ENCODE assay signal across 38 cellular contexts in the genomic region with DNA sequence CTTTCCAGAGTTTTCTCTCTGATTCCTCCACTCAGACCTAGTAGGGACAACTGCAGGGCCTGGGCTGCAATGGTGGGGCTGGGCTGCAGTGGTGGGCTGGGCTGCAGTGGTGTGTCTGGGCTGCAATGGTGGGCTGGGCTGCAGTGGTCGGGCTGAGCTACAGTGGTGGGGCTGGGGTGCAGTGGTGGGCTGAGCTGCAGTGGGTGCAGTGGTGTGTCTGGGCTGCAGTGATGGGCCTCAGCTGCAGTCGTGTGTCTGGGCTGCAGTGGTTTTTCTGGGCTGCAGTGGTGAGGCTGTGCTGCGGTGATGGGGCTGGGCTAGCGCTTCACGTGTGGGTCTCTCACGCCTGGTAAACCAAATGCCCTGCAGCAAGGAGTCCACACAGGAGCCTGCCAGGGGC. TPM values are rescaled to one million over a fixed set of nuclear protein-coding genes. Genes with fewer than 3 reads are reported as not detected.
"Had no signal": no experiment of that assay in that cellular context is flagged by ENCODE, and none has a peak within 500 bp of the region (broad histone marks: within the 10 kb centered on the region; RNA-seq: fewer than 3 reads in every experiment).

No MANE protein-coding gene starts in this region.

- H3K36me3 ChIP-seq: MG63, SJSA1, WERI-Rb-1 had no signal

- H3K4me1 ChIP-seq: SJSA1 had no signal

- H2AFZ ChIP-seq: PC-9 had no signal

- H3K27ac ChIP-seq: PC-9, SJSA1, WERI-Rb-1 had no signal

- ATAC-seq: activated CD8-positive, alpha-beta memory T cell treated with anti-CD3 and anti-CD28 coated beads, Interleukin-2, amount 10 ng/mL, durations not matched to agents 7 days and 5 days; activated naive CD8-positive, alpha-beta T cell treated with anti-CD3 and anti-CD28 coated beads, Interleukin-2, amount 50 U/mL, for 24 hours had no signal

- FAIRE-seq: bronchial epithelial cell, RCC 7860 had no signal

- H3K27ac Mint-ChIP-seq: activated CD4-positive, alpha-beta memory T cell treated with anti-CD3 and anti-CD28 coated beads, Interleukin-2, amount 10 ng/mL, durations not matched to agents 7 days and 5 days; activated CD8-positive, alpha-beta memory T cell treated with anti-CD3 and anti-CD28 coated beads, Interleukin-2, amount 10 ng/mL, durations not matched to agents 7 days and 5 days; activated naive CD4-positive, alpha-beta T cell treated with anti-CD3 and anti-CD28 coated beads, Interleukin-2, amount 10 ng/mL, durations not matched to agents 7 days and 5 days; activated naive CD8-positive, alpha-beta T cell; activated naive CD8-positive, alpha-beta T cell treated with anti-CD3 and anti-CD28 coated beads, Interleukin-2, amount 50 U/mL, for 24 hours; brain had no signal

- H3K36me3 Mint-ChIP-seq: activated CD8-positive, alpha-beta memory T cell treated with anti-CD3 and anti-CD28 coated beads, Interleukin-2, amount 10 ng/mL, durations not matched to agents 7 days and 5 days; activated naive CD4-positive, alpha-beta T cell treated with anti-CD3 and anti-CD28 coated beads, Interleukin-2, amount 10 ng/mL, durations not matched to agents 7 days and 5 days; activated naive CD8-positive, alpha-beta T cell; brain had no signal

- H3K9me3 ChIP-seq: MG63, SJSA1 had no signal

- H3K4me3 ChIP-seq: MG63, PC-9, SJSA1 had no signal

- H3K4me2 ChIP-seq: PC-9 had no signal

- H3K4me3 Mint-ChIP-seq: activated CD4-positive, alpha-beta memory T cell treated with anti-CD3 and anti-CD28 coated beads, Interleukin-2, amount 10 ng/mL, durations not matched to agents 7 days and 5 days; activated CD8-positive, alpha-beta memory T cell treated with anti-CD3 and anti-CD28 coated beads, Interleukin-2, amount 10 ng/mL, durations not matched to agents 7 days and 5 days; activated naive CD4-positive, alpha-beta T cell treated with anti-CD3 and anti-CD28 coated beads, Interleukin-2, amount 10 ng/mL, durations not matched to agents 7 days and 5 days; activated naive CD8-positive, alpha-beta T cell; activated naive CD8-positive, alpha-beta T cell treated with anti-CD3 and anti-CD28 coated beads, Interleukin-2, amount 50 U/mL, for 24 hours; brain had no signal

- H3K4me1 Mint-ChIP-seq: activated CD4-positive, alpha-beta memory T cell treated with anti-CD3 and anti-CD28 coated beads, Interleukin-2, amount 10 ng/mL, durations not matched to agents 7 days and 5 days; activated CD8-positive, alpha-beta memory T cell treated with anti-CD3 and anti-CD28 coated beads, Interleukin-2, amount 10 ng/mL, durations not matched to agents 7 days and 5 days; activated naive CD8-positive, alpha-beta T cell treated with anti-CD3 and anti-CD28 coated beads, Interleukin-2, amount 50 U/mL, for 24 hours; brain had no signal

- H3K9me3 Mint-ChIP-seq: activated CD4-positive, alpha-beta memory T cell treated with anti-CD3 and anti-CD28 coated beads, Interleukin-2, amount 10 ng/mL, durations not matched to agents 7 days and 5 days; activated naive CD4-positive, alpha-beta T cell treated with anti-CD3 and anti-CD28 coated beads, Interleukin-2, amount 10 ng/mL, durations not matched to agents 7 days and 5 days; activated naive CD8-positive, alpha-beta T cell treated with anti-CD3 and anti-CD28 coated beads, Interleukin-2, amount 50 U/mL, for 24 hours; brain had no signal

- DNase-seq: activated CD4-positive, alpha-beta memory T cell treated with anti-CD3 and anti-CD28 coated beads, Interleukin-2, amount 10 ng/mL, durations not matched to agents 7 days and 5 days; activated CD4-positive, alpha-beta T cell treated with anti-CD3 and anti-CD28 coated beads for 1 hour; activated CD4-positive, alpha-beta T cell treated with anti-CD3 and anti-CD28 coated beads for 48 hours; activated CD4-positive, CD25-positive, alpha-beta regulatory T cell; activated CD8-positive, alpha-beta memory T cell treated with anti-CD3 and anti-CD28 coated beads, Interleukin-2, amount 10 ng/mL, durations not matched to agents 7 days and 5 days; activated CD8-positive, alpha-beta memory T cell treated with anti-CD3 and anti-CD28 coated beads, Interleukin-2, amount 50 U/mL, for 48 hours; activated effector memory CD4-positive, alpha-beta T cell treated with Interleukin-2 at 50 U/mL for 16 hours; activated naive CD4-positive, alpha-beta T cell treated with anti-CD3 and anti-CD28 coated beads, Interleukin-2, amount 10 ng/mL, durations not matched to agents 7 days and 5 days; activated naive CD8-positive, alpha-beta T cell treated with anti-CD3 and anti-CD28 coated beads, Interleukin-2, amount 50 U/mL, for 24 hours; activated T-cell treated with anti-CD3 and anti-CD28 coated beads, Interleukin-2, amount 50 U/mL, for 48 hours; anterior cingulate cortex; caudate nucleus; cerebellar nuclear complex; Kasumi-1; MG63; NCI-H1048; NCI-H1105 treated with DMSO at 0.1 percent for 48 hours; NCI-H1436; NCI-H1694; NCI-H2029; NCI-H2107; NCI-H2171; NCI-H510A; NCI-H526; NCI-H748 treated with DMSO at 0.1 percent for 48 hours; PC-9; SHP77 treated with DMSO at 0.1 percent for 48 hours; SW 1271; T-helper 1 cell; T-helper 2 cell; T-helper 9 cell; WERI-Rb-1 had no signal

RNA-seq across cellular contexts. Expression of a gene that starts 27.4 kb away (rescaled TPM):
- total RNA-seq: activated CD8-positive, alpha-beta memory T cell treated with anti-CD3 and anti-CD28 coated beads, Interleukin-2, amount 10 ng/mL, durations not matched to agents 7 days and 5 days; OCI-LY7; SJSA1 had no signal

RNA-seq across cellular contexts. Expression of a gene that starts 38.6 kb away (rescaled TPM):
- total RNA-seq: activated CD4-positive, alpha-beta memory T cell treated with anti-CD3 and anti-CD28 coated beads, Interleukin-2, amount 10 ng/mL, durations not matched to agents 7 days and 5 days; activated CD8-positive, alpha-beta memory T cell treated with anti-CD3 and anti-CD28 coated beads, Interleukin-2, amount 10 ng/mL, durations not matched to agents 7 days and 5 days; bronchial epithelial cell; OCI-LY7; PC-9; SJSA1 had no signal
